ENCODE assay signal across 18 cellular contexts in the genomic region with DNA sequence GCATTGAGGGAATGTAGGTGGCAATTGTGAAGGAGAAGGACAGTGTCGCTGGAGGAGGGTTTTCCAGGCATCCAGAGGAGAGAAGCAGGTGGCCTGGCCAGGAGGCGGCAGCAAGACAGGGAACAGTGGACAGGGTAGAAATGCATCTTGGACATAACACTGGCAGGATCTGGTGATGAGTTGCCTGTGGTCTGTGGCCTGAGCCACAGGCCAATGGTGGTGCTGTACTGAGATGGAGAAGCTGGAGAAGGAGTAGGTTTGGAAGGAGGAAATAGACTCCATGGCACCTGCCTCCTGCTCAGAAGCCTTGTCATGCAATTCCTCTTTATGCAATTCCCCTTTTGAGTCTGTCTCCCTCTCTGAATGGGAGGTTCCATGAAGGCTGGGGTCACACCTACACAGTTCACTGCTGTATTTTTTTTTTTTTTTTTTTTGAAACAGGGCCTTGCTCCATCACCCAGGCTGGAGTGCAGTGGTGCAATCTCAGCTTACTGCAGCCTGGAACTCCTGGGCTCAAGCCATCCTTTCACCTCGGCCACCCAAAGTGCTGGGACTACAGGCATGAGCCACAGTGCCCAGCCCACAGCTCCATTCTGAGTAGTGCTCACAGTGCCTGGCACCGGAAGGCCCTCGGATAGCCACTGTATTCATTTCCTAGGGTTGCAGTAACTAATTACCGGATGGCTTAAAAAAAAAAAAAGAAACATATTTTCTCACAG. TPM values are rescaled to one million over a fixed set of nuclear protein-coding genes. Genes with fewer than 3 reads are reported as not detected.
DNase-seq lines count a peak whose midpoint lies in the region; ATAC-seq, FAIRE-seq and TF ChIP-seq lines count a peak whose summit lies in the region.
"Had no signal": no experiment of that assay in that cellular context is flagged by ENCODE, and none has a peak within 500 bp of the region (broad histone marks: within the 10 kb centered on the region; RNA-seq: fewer than 3 reads in every experiment).

No MANE protein-coding gene starts in this region.

- H3K4me3 ChIP-seq in GM12865 (ENCODE audit: low read depth, low read length) (no peak overlapping the region), gastroesophageal sphincter (no peak overlapping the region), rectal smooth muscle tissue (ENCODE audit: low read length) (no peak overlapping the region), Peyer's patch (no peak overlapping the region)
- H3K4me3 ChIP-seq: tibial nerve had no signal

- no peaks in the 10 kb centered on the region for H3K9me3 Mint-ChIP-seq in activated naive CD8-positive, alpha-beta T cell treated with anti-CD3 and anti-CD28 coated beads for 36 hours
- peaks cover 19% of the 10 kb centered on the region for H3K9me3 Mint-ChIP-seq in nephron progenitor cell
- H3K9me3 Mint-ChIP-seq: activated B cell treated with CpG ODN at 0.5 μM for 24 hours had no signal

- no peaks in the 10 kb centered on the region for H3K4me1 Mint-ChIP-seq in activated naive CD8-positive, alpha-beta T cell treated with anti-CD3 and anti-CD28 coated beads for 36 hours
- peaks cover 5% of the 10 kb centered on the region for H3K4me1 Mint-ChIP-seq in nephron progenitor cell
- H3K4me1 Mint-ChIP-seq: activated B cell treated with CpG ODN at 0.5 μM for 24 hours had no signal

- H3K9ac ChIP-seq in rectal smooth muscle tissue (ENCODE audit: low read length) = no peak overlapping the region

- WGBS in gastroesophageal sphincter (ENCODE audit: low coverage in 1 of 2), 2 donors = 82 to 93% methylated on average over 4 to 5 of the region's 6 CpGs

- no peak for TF ChIP-seq POLR2A in gastroesophageal sphincter (IDR thresholded peaks at IDR 0.05)
- TF ChIP-seq POLR2A in Peyer's patch (IDR thresholded peaks at IDR 0.05) = no peak

- H3K27ac ChIP-seq in gastroesophageal sphincter (peak overlapping the region; percentile 10 to 84 (median 72)), rectal smooth muscle tissue (ENCODE audit: low read depth, low read length) (peak overlapping the region; percentile 59), Peyer's patch (no peak overlapping the region)
- H3K27ac ChIP-seq: tibial nerve had no signal

- no peaks in the 10 kb centered on the region for H3K9me3 ChIP-seq in gastroesophageal sphincter
- H3K9me3 ChIP-seq in Peyer's patch = no peaks in the 10 kb centered on the region

- no peak overlapping the region for H3K4me3 Mint-ChIP-seq in activated naive CD8-positive, alpha-beta T cell treated with anti-CD3 and anti-CD28 coated beads for 36 hours
- H3K4me3 Mint-ChIP-seq in nephron progenitor cell = no peak overlapping the region
- H3K4me3 Mint-ChIP-seq: activated B cell treated with CpG ODN at 0.5 μM for 24 hours; activated naive CD8-positive, alpha-beta T cell had no signal

- no peaks in the 10 kb centered on the region for H3K36me3 ChIP-seq in gastroesophageal sphincter
- H3K36me3 ChIP-seq in rectal smooth muscle tissue (ENCODE audit: control insufficient read depth, insufficient read depth, low read length) = no peaks in the 10 kb centered on the region
- no peaks in the 10 kb centered on the region for H3K36me3 ChIP-seq in Peyer's patch
- H3K36me3 ChIP-seq: tibial nerve had no signal

- H3K27me3 Mint-ChIP-seq in activated naive CD8-positive, alpha-beta T cell treated with anti-CD3 and anti-CD28 coated beads for 36 hours = peaks cover 15% of the 10 kb centered on the region
- peaks cover 14% of the 10 kb centered on the region for H3K27me3 Mint-ChIP-seq in nephron progenitor cell (ENCODE audit: low read depth, poor library complexity)

- H3K27me3 ChIP-seq in gastroesophageal sphincter (peaks cover 9% of the 10 kb centered on the region), rectal smooth muscle tissue (ENCODE audit: control insufficient read depth, insufficient read depth, low read length) (no peaks in the 10 kb centered on the region), Peyer's patch (no peaks in the 10 kb centered on the region)

- FAIRE-seq in RCC 7860 (lab: Jason Lieb, UNC) = no peak

- ATAC-seq in gastroesophageal sphincter (no peak), GM19397 (IDR thresholded peaks at IDR 0.05; ENCODE audit: unreplicated experiment) (no peak)

- TF ChIP-seq EP300 in gastroesophageal sphincter (IDR thresholded peaks at IDR 0.05) = no peak

- no peak overlapping the region for H3K27ac Mint-ChIP-seq in activated naive CD8-positive, alpha-beta T cell treated with anti-CD3 and anti-CD28 coated beads for 36 hours
- no peak overlapping the region for H3K27ac Mint-ChIP-seq in nephron progenitor cell
- H3K27ac Mint-ChIP-seq: activated B cell treated with CpG ODN at 0.5 μM for 24 hours; activated naive CD8-positive, alpha-beta T cell had no signal

- TF ChIP-seq CTCF in GM12865 (IDR thresholded peaks at IDR 0.05; ENCODE audit: insufficient read depth, low read depth, low read length, missing control alignments) (no peak), gastroesophageal sphincter (IDR thresholded peaks at IDR 0.05) (no peak), Peyer's patch (IDR thresholded peaks at IDR 0.05) (no peak), nephron progenitor cell (IDR thresholded peaks at IDR 0.05) (no peak)

- no peaks in the 10 kb centered on the region for H3K36me3 Mint-ChIP-seq in activated naive CD8-positive, alpha-beta T cell treated with anti-CD3 and anti-CD28 coated beads for 36 hours
- H3K36me3 Mint-ChIP-seq in nephron progenitor cell (ENCODE audit: low read depth) = no peaks in the 10 kb centered on the region
- H3K36me3 Mint-ChIP-seq: activated naive CD8-positive, alpha-beta T cell had no signal

- H3K4me1 ChIP-seq in gastroesophageal sphincter = peaks cover 0 to 29% (median 0%) of the 10 kb centered on the region in 3 donors
- H3K4me1 ChIP-seq in rectal smooth muscle tissue (ENCODE audit: control insufficient read depth, insufficient read depth, low read length) = peaks cover 10% of the 10 kb centered on the region
- peaks cover 0 to 5% (median 0%) of the 10 kb centered on the region in 4 donors for H3K4me1 ChIP-seq in Peyer's patch
- H3K4me1 ChIP-seq: tibial nerve had no signal

- DNase-seq in GM12865 (ENCODE audit: low read depth) (peak; percentile 30), RCC 7860 (ENCODE audit: low spot score) (peak; percentile 23), Peyer's patch (no peak), nephron progenitor cell (no peak)
- no peak for DNase-seq in activated naive CD8-positive, alpha-beta T cell treated with anti-CD3 and anti-CD28 coated beads for 36 hours
- DNase-seq: activated B cell treated with CpG ODN at 0.5 μM for 24 hours; activated CD8-positive, alpha-beta memory T cell treated with anti-CD3 and anti-CD28 coated beads, Interleukin-2, amount 50 U/mL, for 4 hours; AML-193; hippocampal formation; left ventricle myocardium superior; NCI-H2081 treated with DMSO at 0.1 percent for 48 hours; NK-92 treated with Interleukin-12 subunit alpha and Interleukin-12 subunit beta, amount 100 ng/mL, for 24 hours; nucleus accumbens had no signal

RNA-seq across cellular contexts. Expression of a gene that starts 13.5 kb away (rescaled TPM):
- 10 to 100 TPM in 1 of 4 donors, 1 to 10 TPM in 1, under 1 TPM in 1, not detected in 1; 0.13 to 13.5 (median 2.1) TPM for total RNA-seq in gastroesophageal sphincter
- under 1 TPM in 1 of 4 donors, not detected in 3; 0.40 TPM for total RNA-seq in Peyer's patch
- total RNA-seq in activated naive CD8-positive, alpha-beta T cell treated with anti-CD3 and anti-CD28 coated beads for 36 hours = not detected
- total RNA-seq: activated B cell treated with CpG ODN at 0.5 μM for 24 hours, left ventricle myocardium superior had no signal

Comparison
In these comparisons a context has a peak if more than half of its experiments do, and no peak if none do; other contexts are left out.
1. DNase-seq: peak in GM12865 (single experiment) and RCC 7860 (single experiment); none in Peyer's patch (0 of 3), activated naive CD8-positive, alpha-beta T cell treated with anti-CD3 and anti-CD28 coated beads for 36 hours (single experiment) and nephron progenitor cell (single experiment).
2. H3K27ac ChIP-seq: peak in gastroesophageal sphincter (4 of 4) and rectal smooth muscle tissue (single experiment); none in Peyer's patch (0 of 4).